In genomic region chr13:111790621-111791020, GRCh38 we compare ENCODE assay signal across 1 cellular context.
TF ChIP-seq lines count a peak whose summit lies in the region.

No MANE protein-coding gene starts in this region.

TF ChIP-seq in H1, 55 proteins besides CTCF, POLR2A, EP300 and RAD21 (continued from another document):
- TF ChIP-seq CHD7 (IDR thresholded peaks at IDR 0.05; ENCODE audit: insufficient replicate concordance, low read length) (no peak), CHD1 (IDR thresholded peaks at IDR 0.05; ENCODE audit: low read depth, low read length) (no peak), JUND (IDR thresholded peaks at IDR 0.05; ENCODE audit: low read length) (no peak), RXRA (IDR thresholded peaks at IDR 0.05; ENCODE audit: insufficient read depth, low read depth, low read length) (no peak), ATF3 (IDR thresholded peaks at IDR 0.05; ENCODE audit: insufficient read depth, low read depth, low read length) (no peak)
TF ChIP-seq in H1: peak in this region for 0.
